In genomic region chr19:10985502-10985901, GRCh38 we compare ENCODE assay signal across 1 cellular context.
TF ChIP-seq lines count a peak whose summit lies in the region.

No MANE protein-coding gene starts in this region.

TF ChIP-seq in K562, 482 proteins besides CTCF, POLR2A, EP300 and RAD21:
- TF ChIP-seq GATAD2A (IDR thresholded peaks at IDR 0.05) (no peak), CBFA2T3 (IDR thresholded peaks at IDR 0.05) (peak; percentile 77), MTF1 (CRISPR knock-in tag; IDR thresholded peaks at IDR 0.05; ENCODE audit: borderline replicate concordance) (no peak), U2AF1 (optimal IDR thresholded peaks at IDR 0.05; ENCODE audit: low read depth, low read length) (no peak), HDAC6 (IDR thresholded peaks at IDR 0.05; ENCODE audit: low read depth, low read length) (no peak), NFE2L1 (tag; IDR thresholded peaks at IDR 0.05; ENCODE audit: borderline replicate concordance, low read depth) (no peak), NUFIP1 (IDR thresholded peaks at IDR 0.05; ENCODE audit: partially characterized antibody) (no peak), MEF2D (tag; conservative IDR thresholded peaks at IDR 0.05; ENCODE audit: low read depth) (no peak), TCFL5 (CRISPR knock-in tag; conservative IDR thresholded peaks at IDR 0.05) (no peak), ZNF584 (CRISPR knock-in tag; IDR thresholded peaks at IDR 0.05; ENCODE audit: low read depth) (no peak), UBTF (IDR thresholded peaks at IDR 0.05; ENCODE audit: borderline replicate concordance in 1 of 2, low read depth in 2 of 2, low read length in 2 of 2) (no peak), KAT8 (IDR thresholded peaks at IDR 0.05; ENCODE audit: low read depth) (no peak), POLR2G (IDR thresholded peaks at IDR 0.05; ENCODE audit: low read depth, low read length) (0 out of 2 replicates have a peak, but pooled peaks have one; percentile 5), HEY1 (CRISPR knock-in tag; IDR thresholded peaks at IDR 0.05; ENCODE audit: borderline replicate concordance) (no peak)
- TF ChIP-seq, protein P1, sequence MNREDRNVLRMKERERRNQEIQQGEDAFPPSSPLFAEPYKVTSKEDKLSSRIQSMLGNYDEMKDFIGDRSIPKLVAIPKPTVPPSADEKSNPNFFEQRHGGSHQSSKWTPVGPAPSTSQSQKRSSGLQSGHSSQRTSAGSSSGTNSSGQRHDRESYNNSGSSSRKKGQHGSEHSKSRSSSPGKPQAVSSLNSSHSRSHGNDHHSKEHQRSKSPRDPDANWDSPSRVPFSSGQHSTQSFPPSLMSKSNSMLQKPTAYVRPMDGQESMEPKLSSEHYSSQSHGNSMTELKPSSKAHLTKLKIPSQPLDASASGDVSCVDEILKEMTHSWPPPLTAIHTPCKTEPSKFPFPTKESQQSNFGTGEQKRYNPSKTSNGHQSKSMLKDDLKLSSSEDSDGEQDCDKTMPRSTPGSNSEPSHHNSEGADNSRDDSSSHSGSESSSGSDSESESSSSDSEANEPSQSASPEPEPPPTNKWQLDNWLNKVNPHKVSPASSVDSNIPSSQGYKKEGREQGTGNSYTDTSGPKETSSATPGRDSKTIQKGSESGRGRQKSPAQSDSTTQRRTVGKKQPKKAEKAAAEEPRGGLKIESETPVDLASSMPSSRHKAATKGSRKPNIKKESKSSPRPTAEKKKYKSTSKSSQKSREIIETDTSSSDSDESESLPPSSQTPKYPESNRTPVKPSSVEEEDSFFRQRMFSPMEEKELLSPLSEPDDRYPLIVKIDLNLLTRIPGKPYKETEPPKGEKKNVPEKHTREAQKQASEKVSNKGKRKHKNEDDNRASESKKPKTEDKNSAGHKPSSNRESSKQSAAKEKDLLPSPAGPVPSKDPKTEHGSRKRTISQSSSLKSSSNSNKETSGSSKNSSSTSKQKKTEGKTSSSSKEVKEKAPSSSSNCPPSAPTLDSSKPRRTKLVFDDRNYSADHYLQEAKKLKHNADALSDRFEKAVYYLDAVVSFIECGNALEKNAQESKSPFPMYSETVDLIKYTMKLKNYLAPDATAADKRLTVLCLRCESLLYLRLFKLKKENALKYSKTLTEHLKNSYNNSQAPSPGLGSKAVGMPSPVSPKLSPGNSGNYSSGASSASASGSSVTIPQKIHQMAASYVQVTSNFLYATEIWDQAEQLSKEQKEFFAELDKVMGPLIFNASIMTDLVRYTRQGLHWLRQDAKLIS (CRISPR knock-in tag; IDR thresholded peaks at IDR 0.05): no peak
